Comparison of ENCODE assay signal across 4 cellular contexts in the genomic region with DNA sequence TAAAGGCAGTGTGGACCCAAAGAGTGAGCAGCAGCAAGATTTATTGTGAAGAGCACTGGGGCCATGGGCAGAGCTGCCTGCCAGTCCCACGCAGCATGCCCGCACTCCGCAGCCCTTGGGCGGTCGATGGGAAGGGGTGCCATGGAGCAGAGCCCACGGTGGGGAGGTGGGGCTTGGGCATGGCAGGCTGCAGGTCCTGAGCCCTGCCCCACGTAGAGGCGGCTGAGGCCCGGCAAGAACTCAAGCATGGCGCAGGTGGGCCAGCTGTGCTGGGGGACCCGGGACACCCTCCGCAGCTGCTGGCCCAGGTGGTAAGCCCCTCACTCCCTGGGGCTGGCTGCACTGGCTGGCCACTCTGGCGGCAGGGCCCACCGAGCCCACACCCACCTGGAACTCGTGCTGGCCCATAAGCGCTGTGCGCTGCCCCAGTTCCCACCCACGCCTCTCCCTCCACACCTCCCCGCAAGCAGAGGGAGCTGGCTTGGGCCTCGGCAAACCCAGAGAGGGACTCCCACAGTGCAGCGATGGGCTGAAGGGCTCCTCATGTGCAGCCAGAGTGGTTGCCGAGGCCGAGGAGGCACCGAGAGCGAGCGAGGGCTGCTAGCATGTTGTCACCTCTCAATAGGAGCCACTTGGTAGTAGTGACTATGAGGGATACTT.
"Had no signal": no experiment of that assay in that cellular context is flagged by ENCODE, and none has a peak within 500 bp of the region (broad histone marks: within the 10 kb centered on the region; RNA-seq: fewer than 3 reads in every experiment).

No MANE protein-coding gene starts in this region.

- DNase-seq: H9, HCEC 1CT, IMR-90 had no signal

- H3K4me1 Mint-ChIP-seq: GM23338, H9 had no signal

- ATAC-seq: GM23338 had no signal

- H3K27ac Mint-ChIP-seq: GM23338, H9 had no signal

- H3K4me3 Mint-ChIP-seq: GM23338, H9 had no signal

- H3K4me3 ChIP-seq: GM23338 had no signal
